ENCODE assay signal across 12 cellular contexts in the genomic region with DNA sequence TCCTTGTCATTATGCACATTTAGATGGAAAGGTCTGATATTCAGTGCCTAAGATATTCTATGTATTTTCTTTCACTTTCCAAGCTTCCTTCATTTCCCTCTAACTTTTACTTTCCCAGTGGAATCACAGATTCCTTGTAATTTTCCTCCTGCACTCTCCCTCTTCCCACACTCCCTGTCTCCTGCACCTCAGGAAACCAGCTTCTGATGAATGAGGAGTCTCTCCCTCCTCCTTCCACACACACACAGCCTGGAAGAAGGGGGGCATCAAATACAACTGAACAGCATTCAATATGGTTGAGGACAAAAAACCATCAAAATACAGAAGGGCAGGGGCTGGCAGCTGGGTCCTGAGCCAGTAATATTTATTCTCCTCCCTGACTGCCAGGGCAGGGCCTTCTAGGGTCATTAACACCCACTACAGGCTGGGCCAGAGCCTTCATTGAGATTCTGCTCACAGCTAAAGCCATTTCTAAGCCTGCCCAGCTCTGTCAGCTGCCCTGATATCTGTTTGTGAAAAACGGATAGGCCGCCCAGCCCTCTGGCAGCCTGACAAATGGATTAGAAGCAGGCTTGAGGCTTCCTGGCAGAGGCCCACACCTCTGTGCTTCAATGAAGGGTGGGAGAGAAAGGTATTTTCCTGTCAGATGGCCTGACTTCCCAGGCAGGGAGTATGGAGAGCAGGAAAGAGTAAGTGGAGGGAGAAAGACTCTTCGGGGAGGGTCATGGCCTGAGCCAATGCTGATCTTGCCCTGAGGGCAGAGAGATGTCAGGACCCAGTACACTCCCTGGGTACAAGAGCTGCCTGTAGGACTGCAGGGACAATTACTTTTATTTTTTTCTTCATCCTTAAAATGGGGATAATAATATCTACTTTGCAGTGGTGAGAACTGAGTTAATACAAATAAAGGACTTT.
DNase-seq lines count a peak whose midpoint lies in the region; ATAC-seq, FAIRE-seq and TF ChIP-seq lines count a peak whose summit lies in the region.
"Had no signal": no experiment of that assay in that cellular context is flagged by ENCODE, and none has a peak within 500 bp of the region (broad histone marks: within the 10 kb centered on the region; RNA-seq: fewer than 3 reads in every experiment).

No MANE protein-coding gene starts in this region.

- H3K9me3 ChIP-seq in astrocyte (ENCODE audit: insufficient read depth, low read depth, low read length): no peaks in the 10 kb centered on the region

- H3K27me3 Mint-ChIP-seq in astrocyte (ENCODE audit: low read depth, unreplicated experiment): peaks cover 6% of the 10 kb centered on the region

- no peaks in the 10 kb centered on the region for H3K27me3 ChIP-seq in astrocyte (ENCODE audit: insufficient read depth, low read length)
- no peaks in the 10 kb centered on the region for H3K27me3 ChIP-seq in layer of hippocampus (ENCODE audit: control insufficient read depth, insufficient read depth, low read length)

- H3K27ac ChIP-seq in astrocyte (ENCODE audit: low read depth, low read length) (no peak overlapping the region), layer of hippocampus (ENCODE audit: low read depth, low read length) (peak overlapping the region; percentile 35)
- H3K27ac ChIP-seq: 22Rv1 had no signal

- no peak for ATAC-seq in GM18498 (IDR thresholded peaks at IDR 0.05; ENCODE audit: unreplicated experiment)
- no peak for ATAC-seq in HG02870 (IDR thresholded peaks at IDR 0.05; ENCODE audit: unreplicated experiment)
- ATAC-seq in HG03439 (IDR thresholded peaks at IDR 0.05; ENCODE audit: unreplicated experiment): no peak
- ATAC-seq: stimulated activated naive B cell treated with anti-CD40 and anti-IgM and Interleukin-4, amounts not matched to agents 10 μg/mL and 1 μg/mL and 100 μg/mL, for 72 hours had no signal

- no peak for FAIRE-seq in astrocyte (lab: Jason Lieb, UNC)

- no peaks in the 10 kb centered on the region for H3K4me1 Mint-ChIP-seq in astrocyte (ENCODE audit: low read depth, unreplicated experiment)
- H3K4me1 Mint-ChIP-seq: stimulated activated naive B cell treated with anti-CD40 and anti-IgM and Interleukin-4, amounts not matched to agents 10 μg/mL and 1 μg/mL and 100 μg/mL, for 72 hours had no signal

- no peaks in the 10 kb centered on the region for H3K79me2 ChIP-seq in astrocyte (ENCODE audit: insufficient read depth, low read length)

- H3K9ac ChIP-seq in astrocyte (ENCODE audit: low read length): no peak overlapping the region

- H3K9me3 Mint-ChIP-seq in astrocyte (ENCODE audit: unreplicated experiment): no peaks in the 10 kb centered on the region
- H3K9me3 Mint-ChIP-seq: stimulated activated naive B cell treated with anti-CD40 and anti-IgM and Interleukin-4, amounts not matched to agents 10 μg/mL and 1 μg/mL and 100 μg/mL, for 72 hours had no signal

- no peaks in the 10 kb centered on the region for H3K36me3 ChIP-seq in astrocyte (ENCODE audit: insufficient read depth, low read length)

- H3K4me2 ChIP-seq in astrocyte (ENCODE audit: low read length): no peak overlapping the region

- no peak overlapping the region for H3K4me3 ChIP-seq in astrocyte (ENCODE audit: insufficient read depth, low read depth, low read length)

- H2AFZ ChIP-seq in astrocyte (ENCODE audit: low read depth, low read length): peak overlapping the region; percentile 34

- no peak overlapping the region for H3K27ac Mint-ChIP-seq in astrocyte (ENCODE audit: unreplicated experiment)
- H3K27ac Mint-ChIP-seq: stimulated activated naive B cell treated with anti-CD40 and anti-IgM and Interleukin-4, amounts not matched to agents 10 μg/mL and 1 μg/mL and 100 μg/mL, for 72 hours had no signal

- no peak for TF ChIP-seq CTCF in astrocyte (IDR thresholded peaks at IDR 0.05; ENCODE audit: insufficient read depth, low read depth, low read length)

- H3K36me3 Mint-ChIP-seq in astrocyte (ENCODE audit: low read depth, unreplicated experiment): no peaks in the 10 kb centered on the region
- H3K36me3 Mint-ChIP-seq: stimulated activated naive B cell treated with anti-CD40 and anti-IgM and Interleukin-4, amounts not matched to agents 10 μg/mL and 1 μg/mL and 100 μg/mL, for 72 hours had no signal

- DNase-seq in DMS 273 (lab: John Stamatoyannopoulos, UW; ENCODE audit: unreplicated experiment) (peak; percentile 64), DMS 273 treated with DMSO at 0.1 percent for 48 hours (lab: John Stamatoyannopoulos, UW) (no peak), astrocyte (ENCODE audit: low read depth) (no peak), superior temporal gyrus (ENCODE audit: extremely low spot score) (peak; percentile 79)
- DNase-seq: activated naive CD4-positive, alpha-beta T cell treated with anti-CD3 and anti-CD28 coated beads, Interleukin-2, amount 50 U/mL, for 16 hours; stimulated activated CD4-positive, alpha-beta T cell treated with anti-CD3 and anti-CD28 coated beads, Interleukin-15, amount 100 ng/mL, for 24 hours; stimulated activated naive B cell treated with anti-CD40 and anti-IgM and Interleukin-4, amounts not matched to agents 10 μg/mL and 1 μg/mL and 100 μg/mL, for 72 hours had no signal

- no peak overlapping the region for H3K4me3 Mint-ChIP-seq in astrocyte (ENCODE audit: unreplicated experiment)
- H3K4me3 Mint-ChIP-seq: stimulated activated naive B cell treated with anti-CD40 and anti-IgM and Interleukin-4, amounts not matched to agents 10 μg/mL and 1 μg/mL and 100 μg/mL, for 72 hours had no signal

- H3K4me1 ChIP-seq in astrocyte (ENCODE audit: insufficient read depth, low read length): no peaks in the 10 kb centered on the region

- no peaks in the 10 kb centered on the region for H4K20me1 ChIP-seq in astrocyte (ENCODE audit: insufficient read depth, low read length)

Comparison
In these comparisons a context has a peak if more than half of its experiments do, and no peak if none do; other contexts are left out.
1. DNase-seq: peak in DMS 273 (single experiment) and superior temporal gyrus (single experiment); none in DMS 273 treated with DMSO at 0.1 percent for 48 hours (single experiment) and astrocyte (single experiment).